Comparison of ENCODE assay signal across 1 cellular context in genomic region chrX:53073115-53073581, GRCh38.
TF ChIP-seq lines count a peak whose summit lies in the region.

No MANE protein-coding gene starts in this region.

TF ChIP-seq in K562, 482 proteins besides CTCF, POLR2A, EP300 and RAD21 (continued from another document):
- no peak for TF ChIP-seq ZNF277 (CRISPR knock-in tag; IDR thresholded peaks at IDR 0.05; ENCODE audit: borderline replicate concordance)
- TF ChIP-seq THAP12 (CRISPR knock-in tag; IDR thresholded peaks at IDR 0.05), result no peak
- TF ChIP-seq POLR2AphosphoS5 (IDR thresholded peaks at IDR 0.05; ENCODE audit: control insufficient read depth, insufficient read depth, low read depth, low read length), result no peak
- no peak for TF ChIP-seq BCL6 (CRISPR knock-in tag; IDR thresholded peaks at IDR 0.05)
- TF ChIP-seq, protein P1, sequence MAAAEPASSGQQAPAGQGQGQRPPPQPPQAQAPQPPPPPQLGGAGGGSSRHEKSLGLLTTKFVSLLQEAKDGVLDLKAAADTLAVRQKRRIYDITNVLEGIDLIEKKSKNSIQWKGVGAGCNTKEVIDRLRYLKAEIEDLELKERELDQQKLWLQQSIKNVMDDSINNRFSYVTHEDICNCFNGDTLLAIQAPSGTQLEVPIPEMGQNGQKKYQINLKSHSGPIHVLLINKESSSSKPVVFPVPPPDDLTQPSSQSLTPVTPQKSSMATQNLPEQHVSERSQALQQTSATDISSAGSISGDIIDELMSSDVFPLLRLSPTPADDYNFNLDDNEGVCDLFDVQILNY (CRISPR knock-in tag; IDR thresholded peaks at IDR 0.05), result no peak
- TF ChIP-seq, protein P2, sequence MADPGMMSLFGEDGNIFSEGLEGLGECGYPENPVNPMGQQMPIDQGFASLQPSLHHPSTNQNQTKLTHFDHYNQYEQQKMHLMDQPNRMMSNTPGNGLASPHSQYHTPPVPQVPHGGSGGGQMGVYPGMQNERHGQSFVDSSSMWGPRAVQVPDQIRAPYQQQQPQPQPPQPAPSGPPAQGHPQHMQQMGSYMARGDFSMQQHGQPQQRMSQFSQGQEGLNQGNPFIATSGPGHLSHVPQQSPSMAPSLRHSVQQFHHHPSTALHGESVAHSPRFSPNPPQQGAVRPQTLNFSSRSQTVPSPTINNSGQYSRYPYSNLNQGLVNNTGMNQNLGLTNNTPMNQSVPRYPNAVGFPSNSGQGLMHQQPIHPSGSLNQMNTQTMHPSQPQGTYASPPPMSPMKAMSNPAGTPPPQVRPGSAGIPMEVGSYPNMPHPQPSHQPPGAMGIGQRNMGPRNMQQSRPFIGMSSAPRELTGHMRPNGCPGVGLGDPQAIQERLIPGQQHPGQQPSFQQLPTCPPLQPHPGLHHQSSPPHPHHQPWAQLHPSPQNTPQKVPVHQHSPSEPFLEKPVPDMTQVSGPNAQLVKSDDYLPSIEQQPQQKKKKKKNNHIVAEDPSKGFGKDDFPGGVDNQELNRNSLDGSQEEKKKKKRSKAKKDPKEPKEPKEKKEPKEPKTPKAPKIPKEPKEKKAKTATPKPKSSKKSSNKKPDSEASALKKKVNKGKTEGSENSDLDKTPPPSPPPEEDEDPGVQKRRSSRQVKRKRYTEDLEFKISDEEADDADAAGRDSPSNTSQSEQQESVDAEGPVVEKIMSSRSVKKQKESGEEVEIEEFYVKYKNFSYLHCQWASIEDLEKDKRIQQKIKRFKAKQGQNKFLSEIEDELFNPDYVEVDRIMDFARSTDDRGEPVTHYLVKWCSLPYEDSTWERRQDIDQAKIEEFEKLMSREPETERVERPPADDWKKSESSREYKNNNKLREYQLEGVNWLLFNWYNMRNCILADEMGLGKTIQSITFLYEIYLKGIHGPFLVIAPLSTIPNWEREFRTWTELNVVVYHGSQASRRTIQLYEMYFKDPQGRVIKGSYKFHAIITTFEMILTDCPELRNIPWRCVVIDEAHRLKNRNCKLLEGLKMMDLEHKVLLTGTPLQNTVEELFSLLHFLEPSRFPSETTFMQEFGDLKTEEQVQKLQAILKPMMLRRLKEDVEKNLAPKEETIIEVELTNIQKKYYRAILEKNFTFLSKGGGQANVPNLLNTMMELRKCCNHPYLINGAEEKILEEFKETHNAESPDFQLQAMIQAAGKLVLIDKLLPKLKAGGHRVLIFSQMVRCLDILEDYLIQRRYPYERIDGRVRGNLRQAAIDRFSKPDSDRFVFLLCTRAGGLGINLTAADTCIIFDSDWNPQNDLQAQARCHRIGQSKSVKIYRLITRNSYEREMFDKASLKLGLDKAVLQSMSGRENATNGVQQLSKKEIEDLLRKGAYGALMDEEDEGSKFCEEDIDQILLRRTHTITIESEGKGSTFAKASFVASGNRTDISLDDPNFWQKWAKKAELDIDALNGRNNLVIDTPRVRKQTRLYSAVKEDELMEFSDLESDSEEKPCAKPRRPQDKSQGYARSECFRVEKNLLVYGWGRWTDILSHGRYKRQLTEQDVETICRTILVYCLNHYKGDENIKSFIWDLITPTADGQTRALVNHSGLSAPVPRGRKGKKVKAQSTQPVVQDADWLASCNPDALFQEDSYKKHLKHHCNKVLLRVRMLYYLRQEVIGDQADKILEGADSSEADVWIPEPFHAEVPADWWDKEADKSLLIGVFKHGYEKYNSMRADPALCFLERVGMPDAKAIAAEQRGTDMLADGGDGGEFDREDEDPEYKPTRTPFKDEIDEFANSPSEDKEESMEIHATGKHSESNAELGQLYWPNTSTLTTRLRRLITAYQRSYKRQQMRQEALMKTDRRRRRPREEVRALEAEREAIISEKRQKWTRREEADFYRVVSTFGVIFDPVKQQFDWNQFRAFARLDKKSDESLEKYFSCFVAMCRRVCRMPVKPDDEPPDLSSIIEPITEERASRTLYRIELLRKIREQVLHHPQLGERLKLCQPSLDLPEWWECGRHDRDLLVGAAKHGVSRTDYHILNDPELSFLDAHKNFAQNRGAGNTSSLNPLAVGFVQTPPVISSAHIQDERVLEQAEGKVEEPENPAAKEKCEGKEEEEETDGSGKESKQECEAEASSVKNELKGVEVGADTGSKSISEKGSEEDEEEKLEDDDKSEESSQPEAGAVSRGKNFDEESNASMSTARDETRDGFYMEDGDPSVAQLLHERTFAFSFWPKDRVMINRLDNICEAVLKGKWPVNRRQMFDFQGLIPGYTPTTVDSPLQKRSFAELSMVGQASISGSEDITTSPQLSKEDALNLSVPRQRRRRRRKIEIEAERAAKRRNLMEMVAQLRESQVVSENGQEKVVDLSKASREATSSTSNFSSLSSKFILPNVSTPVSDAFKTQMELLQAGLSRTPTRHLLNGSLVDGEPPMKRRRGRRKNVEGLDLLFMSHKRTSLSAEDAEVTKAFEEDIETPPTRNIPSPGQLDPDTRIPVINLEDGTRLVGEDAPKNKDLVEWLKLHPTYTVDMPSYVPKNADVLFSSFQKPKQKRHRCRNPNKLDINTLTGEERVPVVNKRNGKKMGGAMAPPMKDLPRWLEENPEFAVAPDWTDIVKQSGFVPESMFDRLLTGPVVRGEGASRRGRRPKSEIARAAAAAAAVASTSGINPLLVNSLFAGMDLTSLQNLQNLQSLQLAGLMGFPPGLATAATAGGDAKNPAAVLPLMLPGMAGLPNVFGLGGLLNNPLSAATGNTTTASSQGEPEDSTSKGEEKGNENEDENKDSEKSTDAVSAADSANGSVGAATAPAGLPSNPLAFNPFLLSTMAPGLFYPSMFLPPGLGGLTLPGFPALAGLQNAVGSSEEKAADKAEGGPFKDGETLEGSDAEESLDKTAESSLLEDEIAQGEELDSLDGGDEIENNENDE (IDR thresholded peaks at IDR 0.05; ENCODE audit: low read depth, low read length), result no peak
- no peak for TF ChIP-seq SMAD1 (IDR thresholded peaks at IDR 0.05; ENCODE audit: low read depth, low read length, partially characterized antibody)
- no peak for TF ChIP-seq PREB (CRISPR knock-in tag; IDR thresholded peaks at IDR 0.05)
- TF ChIP-seq, protein P3, sequence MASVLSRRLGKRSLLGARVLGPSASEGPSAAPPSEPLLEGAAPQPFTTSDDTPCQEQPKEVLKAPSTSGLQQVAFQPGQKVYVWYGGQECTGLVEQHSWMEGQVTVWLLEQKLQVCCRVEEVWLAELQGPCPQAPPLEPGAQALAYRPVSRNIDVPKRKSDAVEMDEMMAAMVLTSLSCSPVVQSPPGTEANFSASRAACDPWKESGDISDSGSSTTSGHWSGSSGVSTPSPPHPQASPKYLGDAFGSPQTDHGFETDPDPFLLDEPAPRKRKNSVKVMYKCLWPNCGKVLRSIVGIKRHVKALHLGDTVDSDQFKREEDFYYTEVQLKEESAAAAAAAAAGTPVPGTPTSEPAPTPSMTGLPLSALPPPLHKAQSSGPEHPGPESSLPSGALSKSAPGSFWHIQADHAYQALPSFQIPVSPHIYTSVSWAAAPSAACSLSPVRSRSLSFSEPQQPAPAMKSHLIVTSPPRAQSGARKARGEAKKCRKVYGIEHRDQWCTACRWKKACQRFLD (CRISPR knock-in tag; IDR thresholded peaks at IDR 0.05), result no peak
- no peak for TF ChIP-seq NFXL1 (CRISPR knock-in tag; IDR thresholded peaks at IDR 0.05)
- no peak for TF ChIP-seq TFAP4 (CRISPR knock-in tag; IDR thresholded peaks at IDR 0.05; ENCODE audit: borderline replicate concordance)
